Comparison of ENCODE assay signal across 1 cellular context in the genomic region with DNA sequence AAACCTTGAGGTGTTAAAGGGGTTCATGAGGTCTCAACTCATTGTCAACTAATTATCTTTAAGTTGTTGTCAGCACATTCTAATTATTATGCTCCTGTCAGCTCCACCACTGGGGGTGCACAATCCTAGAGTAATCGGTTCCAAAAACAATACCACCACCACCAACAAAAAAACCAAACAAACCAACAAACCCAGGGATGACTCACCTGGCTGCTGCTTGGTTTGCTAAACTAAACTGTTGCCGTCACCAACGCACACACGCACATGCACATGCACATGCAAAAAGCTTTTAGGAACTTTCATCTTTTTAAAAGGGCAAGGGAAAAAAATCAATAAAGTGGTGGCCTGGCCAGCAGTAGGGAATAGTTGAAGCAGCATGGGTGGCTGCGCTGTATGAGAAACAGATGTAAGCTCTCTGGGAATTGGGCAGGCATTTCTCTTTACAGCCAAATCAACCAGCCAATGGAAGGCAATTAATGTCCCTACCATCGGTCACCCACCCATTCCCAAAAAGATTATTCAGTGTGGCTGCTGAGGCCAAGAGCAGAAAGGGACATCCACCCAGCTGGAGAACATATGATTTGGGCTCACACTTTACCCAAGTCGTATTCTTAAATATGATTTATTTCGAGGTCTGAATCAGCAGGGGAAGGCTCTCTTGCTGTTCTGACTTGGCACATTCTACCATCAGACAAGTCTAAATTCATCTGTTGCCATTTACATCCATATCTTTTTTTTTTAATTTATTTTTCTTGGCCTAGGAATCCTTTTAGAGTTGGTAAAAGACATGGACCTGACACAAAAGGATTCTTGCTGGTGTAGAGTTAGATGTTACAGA.
A peak's percentile ranks its signal among the peaks of the same experiment; 100 is the strongest.
TF ChIP-seq lines count a peak whose summit lies in the region.

No MANE protein-coding gene starts in this region.

TF ChIP-seq in HEK293, 187 proteins besides CTCF, POLR2A, EP300 and RAD21 (continued from another document and continues in another):
- TF ChIP-seq, protein P1, sequence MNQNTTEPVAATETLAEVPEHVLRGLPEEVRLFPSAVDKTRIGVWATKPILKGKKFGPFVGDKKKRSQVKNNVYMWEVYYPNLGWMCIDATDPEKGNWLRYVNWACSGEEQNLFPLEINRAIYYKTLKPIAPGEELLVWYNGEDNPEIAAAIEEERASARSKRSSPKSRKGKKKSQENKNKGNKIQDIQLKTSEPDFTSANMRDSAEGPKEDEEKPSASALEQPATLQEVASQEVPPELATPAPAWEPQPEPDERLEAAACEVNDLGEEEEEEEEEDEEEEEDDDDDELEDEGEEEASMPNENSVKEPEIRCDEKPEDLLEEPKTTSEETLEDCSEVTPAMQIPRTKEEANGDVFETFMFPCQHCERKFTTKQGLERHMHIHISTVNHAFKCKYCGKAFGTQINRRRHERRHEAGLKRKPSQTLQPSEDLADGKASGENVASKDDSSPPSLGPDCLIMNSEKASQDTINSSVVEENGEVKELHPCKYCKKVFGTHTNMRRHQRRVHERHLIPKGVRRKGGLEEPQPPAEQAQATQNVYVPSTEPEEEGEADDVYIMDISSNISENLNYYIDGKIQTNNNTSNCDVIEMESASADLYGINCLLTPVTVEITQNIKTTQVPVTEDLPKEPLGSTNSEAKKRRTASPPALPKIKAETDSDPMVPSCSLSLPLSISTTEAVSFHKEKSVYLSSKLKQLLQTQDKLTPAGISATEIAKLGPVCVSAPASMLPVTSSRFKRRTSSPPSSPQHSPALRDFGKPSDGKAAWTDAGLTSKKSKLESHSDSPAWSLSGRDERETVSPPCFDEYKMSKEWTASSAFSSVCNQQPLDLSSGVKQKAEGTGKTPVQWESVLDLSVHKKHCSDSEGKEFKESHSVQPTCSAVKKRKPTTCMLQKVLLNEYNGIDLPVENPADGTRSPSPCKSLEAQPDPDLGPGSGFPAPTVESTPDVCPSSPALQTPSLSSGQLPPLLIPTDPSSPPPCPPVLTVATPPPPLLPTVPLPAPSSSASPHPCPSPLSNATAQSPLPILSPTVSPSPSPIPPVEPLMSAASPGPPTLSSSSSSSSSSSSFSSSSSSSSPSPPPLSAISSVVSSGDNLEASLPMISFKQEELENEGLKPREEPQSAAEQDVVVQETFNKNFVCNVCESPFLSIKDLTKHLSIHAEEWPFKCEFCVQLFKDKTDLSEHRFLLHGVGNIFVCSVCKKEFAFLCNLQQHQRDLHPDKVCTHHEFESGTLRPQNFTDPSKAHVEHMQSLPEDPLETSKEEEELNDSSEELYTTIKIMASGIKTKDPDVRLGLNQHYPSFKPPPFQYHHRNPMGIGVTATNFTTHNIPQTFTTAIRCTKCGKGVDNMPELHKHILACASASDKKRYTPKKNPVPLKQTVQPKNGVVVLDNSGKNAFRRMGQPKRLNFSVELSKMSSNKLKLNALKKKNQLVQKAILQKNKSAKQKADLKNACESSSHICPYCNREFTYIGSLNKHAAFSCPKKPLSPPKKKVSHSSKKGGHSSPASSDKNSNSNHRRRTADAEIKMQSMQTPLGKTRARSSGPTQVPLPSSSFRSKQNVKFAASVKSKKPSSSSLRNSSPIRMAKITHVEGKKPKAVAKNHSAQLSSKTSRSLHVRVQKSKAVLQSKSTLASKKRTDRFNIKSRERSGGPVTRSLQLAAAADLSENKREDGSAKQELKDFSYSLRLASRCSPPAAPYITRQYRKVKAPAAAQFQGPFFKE (tag by site-specific recombination; IDR thresholded peaks at IDR 0.05; ENCODE audit: borderline replicate concordance): no peak
- TF ChIP-seq ZNF571 (tag by site-specific recombination; IDR thresholded peaks at IDR 0.05) (no peak), ZNF785 (tag by site-specific recombination; IDR thresholded peaks at IDR 0.05) (no peak), ZNF404 (tag by site-specific recombination; IDR thresholded peaks at IDR 0.05) (no peak), ZNF501 (tag by site-specific recombination; IDR thresholded peaks at IDR 0.05) (no peak), ZNF416 (tag by site-specific recombination; IDR thresholded peaks at IDR 0.05) (no peak), ZNF677 (tag by site-specific recombination; IDR thresholded peaks at IDR 0.05) (no peak), ZNF354C (tag by site-specific recombination; IDR thresholded peaks at IDR 0.05; ENCODE audit: borderline replicate concordance, low read depth) (no peak), ZNF658 (tag by site-specific recombination; IDR thresholded peaks at IDR 0.05) (no peak), ZNF280D (tag by site-specific recombination; IDR thresholded peaks at IDR 0.05) (no peak), ZFHX2 (tag by site-specific recombination; conservative IDR thresholded peaks at IDR 0.05) (no peak), ZNF37A (tag by site-specific recombination; IDR thresholded peaks at IDR 0.05) (no peak), ZNF704 (tag by site-specific recombination; IDR thresholded peaks at IDR 0.05) (no peak), ZNF670 (tag by site-specific recombination; IDR thresholded peaks at IDR 0.05; ENCODE audit: low read depth) (no peak), ZNF558 (tag by site-specific recombination; IDR thresholded peaks at IDR 0.05) (0 out of 2 replicates have a peak, but pooled peaks have one; percentile 14), ZNF18 (tag by site-specific recombination; IDR thresholded peaks at IDR 0.05) (no peak), ZNF394 (tag by site-specific recombination; IDR thresholded peaks at IDR 0.05; ENCODE audit: borderline replicate concordance) (peak; percentile 53; the same call in 1 of the 2 replicates), RBAK (tag by site-specific recombination; IDR thresholded peaks at IDR 0.05) (no peak), OSR2 (tag by site-specific recombination; IDR thresholded peaks at IDR 0.05) (peak; percentile 71; the same call in 1 of the 2 replicates), ZFP41 (tag by site-specific recombination; IDR thresholded peaks at IDR 0.05; ENCODE audit: borderline replicate concordance) (no peak), KLF16 (tag by site-specific recombination; IDR thresholded peaks at IDR 0.05) (no peak), ZNF16 (tag by site-specific recombination; IDR thresholded peaks at IDR 0.05; ENCODE audit: low read depth) (no peak), ZSCAN18 (tag by site-specific recombination; IDR thresholded peaks at IDR 0.05) (no peak), ZNF148 (tag by site-specific recombination; IDR thresholded peaks at IDR 0.05; ENCODE audit: borderline replicate concordance) (0 out of 2 replicates have a peak, but pooled peaks have one; percentile 42), ZNF202 (tag by site-specific recombination; IDR thresholded peaks at IDR 0.05; ENCODE audit: borderline replicate concordance) (no peak), ZNF654 (tag by site-specific recombination; IDR thresholded peaks at IDR 0.05; ENCODE audit: low read depth) (no peak), ZNF843 (tag by site-specific recombination; IDR thresholded peaks at IDR 0.05) (peak; percentile 51), ZNF23 (tag by site-specific recombination; IDR thresholded peaks at IDR 0.05; ENCODE audit: borderline replicate concordance) (no peak), ZFP3 (tag by site-specific recombination; IDR thresholded peaks at IDR 0.05; ENCODE audit: low read depth) (no peak), ZNF701 (tag by site-specific recombination; IDR thresholded peaks at IDR 0.05) (no peak), ZNF76 (tag by site-specific recombination; IDR thresholded peaks at IDR 0.05; ENCODE audit: borderline replicate concordance, low read depth) (no peak), ZNF221 (tag by site-specific recombination; IDR thresholded peaks at IDR 0.05; ENCODE audit: borderline replicate concordance) (no peak), YY2 (tag by site-specific recombination; IDR thresholded peaks at IDR 0.05) (no peak)
- TF ChIP-seq, protein P2, sequence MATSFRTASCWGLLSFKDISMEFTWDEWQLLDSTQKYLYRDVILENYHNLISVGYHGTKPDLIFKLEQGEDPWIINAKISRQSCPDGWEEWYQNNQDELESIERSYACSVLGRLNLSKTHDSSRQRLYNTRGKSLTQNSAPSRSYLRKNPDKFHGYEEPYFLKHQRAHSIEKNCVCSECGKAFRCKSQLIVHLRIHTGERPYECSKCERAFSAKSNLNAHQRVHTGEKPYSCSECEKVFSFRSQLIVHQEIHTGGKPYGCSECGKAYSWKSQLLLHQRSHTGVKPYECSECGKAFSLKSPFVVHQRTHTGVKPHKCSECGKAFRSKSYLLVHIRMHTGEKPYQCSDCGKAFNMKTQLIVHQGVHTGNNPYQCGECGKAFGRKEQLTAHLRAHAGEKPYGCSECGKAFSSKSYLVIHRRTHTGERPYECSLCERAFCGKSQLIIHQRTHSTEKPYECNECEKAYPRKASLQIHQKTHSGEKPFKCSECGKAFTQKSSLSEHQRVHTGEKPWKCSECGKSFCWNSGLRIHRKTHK (tag by site-specific recombination; IDR thresholded peaks at IDR 0.05): no peak
- TF ChIP-seq, protein P3, sequence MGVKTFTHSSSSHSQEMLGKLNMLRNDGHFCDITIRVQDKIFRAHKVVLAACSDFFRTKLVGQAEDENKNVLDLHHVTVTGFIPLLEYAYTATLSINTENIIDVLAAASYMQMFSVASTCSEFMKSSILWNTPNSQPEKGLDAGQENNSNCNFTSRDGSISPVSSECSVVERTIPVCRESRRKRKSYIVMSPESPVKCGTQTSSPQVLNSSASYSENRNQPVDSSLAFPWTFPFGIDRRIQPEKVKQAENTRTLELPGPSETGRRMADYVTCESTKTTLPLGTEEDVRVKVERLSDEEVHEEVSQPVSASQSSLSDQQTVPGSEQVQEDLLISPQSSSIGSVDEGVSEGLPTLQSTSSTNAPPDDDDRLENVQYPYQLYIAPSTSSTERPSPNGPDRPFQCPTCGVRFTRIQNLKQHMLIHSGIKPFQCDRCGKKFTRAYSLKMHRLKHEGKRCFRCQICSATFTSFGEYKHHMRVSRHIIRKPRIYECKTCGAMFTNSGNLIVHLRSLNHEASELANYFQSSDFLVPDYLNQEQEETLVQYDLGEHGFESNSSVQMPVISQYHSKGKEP (tag by site-specific recombination; IDR thresholded peaks at IDR 0.05): peak; percentile 89
